1 cellular context compared by ENCODE assay signal in the genomic region with DNA sequence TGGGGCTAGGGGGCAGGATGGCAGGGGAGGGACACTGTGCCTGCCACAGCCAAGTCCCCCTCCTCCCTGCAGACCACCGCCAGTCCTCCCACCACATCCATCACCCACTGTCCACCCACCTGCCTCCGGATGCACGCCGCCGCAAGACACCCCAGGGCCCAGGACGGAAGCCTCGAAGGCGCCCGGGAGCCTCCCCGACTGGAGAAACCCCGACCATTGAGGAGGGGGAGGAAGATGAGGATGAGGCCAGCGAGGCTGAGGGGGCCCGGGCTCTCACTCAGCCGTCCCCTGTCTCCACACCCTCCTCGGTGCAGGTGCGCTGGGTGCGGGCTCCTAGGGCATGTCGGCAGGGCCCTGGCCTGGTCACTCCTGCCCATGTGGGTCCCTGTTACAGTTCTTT.
A peak's percentile ranks its signal among the peaks of the same experiment; 100 is the strongest.
TF ChIP-seq lines count a peak whose summit lies in the region.

No MANE protein-coding gene starts in this region.

TF ChIP-seq in K562, 482 proteins besides CTCF, POLR2A, EP300 and RAD21:
- no peak for TF ChIP-seq ZC3H8 (IDR thresholded peaks at IDR 0.05)
- TF ChIP-seq ASH1L (IDR thresholded peaks at IDR 0.05; ENCODE audit: borderline replicate concordance, low read depth, partially characterized antibody): no peak
- peak; percentile 72 for TF ChIP-seq ZNF263 (CRISPR knock-in tag; IDR thresholded peaks at IDR 0.05; ENCODE audit: borderline replicate concordance)
- no peak for TF ChIP-seq ZBTB1 (CRISPR knock-in tag; IDR thresholded peaks at IDR 0.05; ENCODE audit: borderline replicate concordance, low read depth)
- 0 out of 2 replicates have a peak, but pooled peaks have one; percentile 28 for TF ChIP-seq POLR2G (IDR thresholded peaks at IDR 0.05; ENCODE audit: low read depth, low read length)
- no peak for TF ChIP-seq DIDO1 (tag; IDR thresholded peaks at IDR 0.05; ENCODE audit: low read depth)
